9 cellular contexts compared by ENCODE assay signal in genomic region chr5:145237843-145238242, GRCh38.
DNase-seq lines count a peak whose midpoint lies in the region; ATAC-seq, FAIRE-seq and TF ChIP-seq lines count a peak whose summit lies in the region.
"Had no signal": no experiment of that assay in that cellular context is flagged by ENCODE, and none has a peak within 500 bp of the region (broad histone marks: within the 10 kb centered on the region; RNA-seq: fewer than 3 reads in every experiment).

No MANE protein-coding gene starts in this region.

- no peak for FAIRE-seq in A549 (lab: Jason Lieb, UNC)
- FAIRE-seq: GM18507 had no signal

- TF ChIP-seq CTCF in A549 (IDR thresholded peaks at IDR 0.05) (peak; percentile 46), cardiac fibroblast (IDR thresholded peaks at IDR 0.05; ENCODE audit: low read depth, low read length) (peak; percentile 66)

- H3K27ac ChIP-seq in A549: no peak overlapping the region

- ATAC-seq in A549: peak; percentile 43 to 89; a peak in 4 of 6 replicates
- ATAC-seq in GM18511 (IDR thresholded peaks at IDR 0.05; ENCODE audit: unreplicated experiment): peak; percentile 79
- ATAC-seq in HG03432 (IDR thresholded peaks at IDR 0.05; ENCODE audit: unreplicated experiment): peak; percentile 90

- no peaks in the 10 kb centered on the region for H3K4me1 ChIP-seq in A549

- peak; percentile 35 to 67; a peak in 3 of 5 replicates for TF ChIP-seq RAD21 in A549 (conservative IDR thresholded peaks at IDR 0.05 in 1 of 2, IDR thresholded peaks at IDR 0.05 in 1 of 2)

- POLR2A ChIA-PET in A549 (lab: Yijun Ruan, JAX): no interaction called here

- WGBS in A549 (ENCODE audit: missing lambda C conversion rate): 12% methylated on average over 3 of the region's 3 CpGs

- DNase-seq in A549 (ENCODE audit: low read depth in 1 of 2, low spot score in 1 of 2) (peak in 1 of 2 experiments; percentile 56), NCI-H510A (lab: John Stamatoyannopoulos, UW) (peak; percentile 18), cardiac fibroblast (ENCODE audit: low read depth in 2 of 2) (peak; percentile 70 to 83), myocyte (ENCODE audit: low read depth) (peak; percentile 64), GM19238 (ENCODE audit: insufficient read length, low spot score) (no peak), activated gamma-delta T cell (lab: John Stamatoyannopoulos, UW) (no peak)

- H3K9me3 ChIP-seq in A549: no peaks in the 10 kb centered on the region

- H3K4me3 ChIP-seq in A549: no peak overlapping the region
- no peak overlapping the region for H3K4me3 ChIP-seq in cardiac fibroblast (replicated peaks in 1 of 2; ENCODE audit: low read depth in 2 of 2, low read length in 2 of 2)

- TF ChIP-seq POLR2A in A549 (IDR thresholded peaks at IDR 0.05; ENCODE audit: low read length): no peak

- TF ChIP-seq EP300 in A549 (IDR thresholded peaks at IDR 0.05): no peak

- H3K4me2 ChIP-seq in A549: no peak overlapping the region

- CTCF ChIA-PET in A549 (lab: Yijun Ruan, JAX): interaction anchor here (0.8 to 2.6 kb wide), 8 partner anchors 8 to 1034 kb away, joined by 3 to 11 read pairs (median 4); no protein-coding TSS in a partner anchor

TF ChIP-seq in A549, 52 proteins besides CTCF, POLR2A, EP300 and RAD21:
- TF ChIP-seq, protein P1, sequence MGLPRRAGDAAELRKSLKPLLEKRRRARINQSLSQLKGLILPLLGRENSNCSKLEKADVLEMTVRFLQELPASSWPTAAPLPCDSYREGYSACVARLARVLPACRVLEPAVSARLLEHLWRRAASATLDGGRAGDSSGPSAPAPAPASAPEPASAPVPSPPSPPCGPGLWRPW (IDR thresholded peaks at IDR 0.05): no peak
- TF ChIP-seq FOSL2 (IDR thresholded peaks at IDR 0.05): 0 out of 2 replicates have a peak, but pooled peaks have one; percentile 9
- TF ChIP-seq FOSL2 (CRISPR knock-in tag; IDR thresholded peaks at IDR 0.05): no peak
- no peak for TF ChIP-seq NFE2L2 (conservative IDR thresholded peaks at IDR 0.05; ENCODE audit: low read length)

Comparison
In these comparisons a context has a peak if more than half of its experiments do, and no peak if none do; other contexts are left out.
1. DNase-seq: peak in NCI-H510A (single experiment), cardiac fibroblast (2 of 2) and myocyte (single experiment); none in GM19238 (single experiment) and activated gamma-delta T cell (single experiment).
2. Peak in every context shown above with its lines, with median percentiles within 50 percentile points of each other: ATAC-seq.